ENCODE assay signal across 3 cellular contexts in genomic region chrX:133924548-133924947, GRCh38.
TF ChIP-seq lines count a peak whose summit lies in the region.

No MANE protein-coding gene starts in this region.

TF ChIP-seq in HepG2, 621 proteins besides CTCF, POLR2A, EP300 and RAD21:
- TF ChIP-seq NFE2L1 (CRISPR knock-in tag; IDR thresholded peaks at IDR 0.05; ENCODE audit: borderline replicate concordance) (no peak), E2F1 (CRISPR knock-in tag; IDR thresholded peaks at IDR 0.05) (no peak), MAFG (CRISPR knock-in tag; IDR thresholded peaks at IDR 0.05) (no peak), HOXD1 (CRISPR knock-in tag; IDR thresholded peaks at IDR 0.05) (no peak), ZNF746 (CRISPR knock-in tag; IDR thresholded peaks at IDR 0.05) (no peak), POLR2AphosphoS2 (IDR thresholded peaks at IDR 0.05; ENCODE audit: low read depth, low read length) (0 out of 2 replicates have a peak, but pooled peaks have one; percentile 14), RBM22 (optimal IDR thresholded peaks at IDR 0.05; ENCODE audit: low read length) (peak; percentile 96), CENPX (CRISPR knock-in tag; IDR thresholded peaks at IDR 0.05) (no peak), ZFP90 (CRISPR knock-in tag; IDR thresholded peaks at IDR 0.05; ENCODE audit: borderline replicate concordance) (no peak)

TF ChIP-seq in HEK293, 187 proteins besides CTCF, POLR2A, EP300 and RAD21:
- TF ChIP-seq TRIM28 (IDR thresholded peaks at IDR 0.05; ENCODE audit: borderline replicate concordance, low read length) (0 out of 2 replicates have a peak, but pooled peaks have one; percentile 14), ZNF621 (tag by site-specific recombination; IDR thresholded peaks at IDR 0.05) (no peak)

TF ChIP-seq in H1, 55 proteins besides CTCF, POLR2A, EP300 and RAD21:
- no peak for TF ChIP-seq RFX5 (IDR thresholded peaks at IDR 0.05; ENCODE audit: borderline replicate concordance, low read depth, low read length)
- TF ChIP-seq EZH2 (IDR thresholded peaks at IDR 0.05; ENCODE audit: low read depth, low read length, severe bottlenecking), result no peak
- TF ChIP-seq SP4 (IDR thresholded peaks at IDR 0.05; ENCODE audit: low read length), result no peak
- TF ChIP-seq E2F6 (IDR thresholded peaks at IDR 0.05), result no peak
- TF ChIP-seq SIRT6 (IDR thresholded peaks at IDR 0.05; ENCODE audit: low read length), result no peak
- TF ChIP-seq USF2 (IDR thresholded peaks at IDR 0.05; ENCODE audit: low read length), result no peak
- no peak for TF ChIP-seq SRF (IDR thresholded peaks at IDR 0.05; ENCODE audit: low read depth, low read length)
- TF ChIP-seq CBX5 (IDR thresholded peaks at IDR 0.05; ENCODE audit: low read depth, low read length), result no peak
- no peak for TF ChIP-seq ATF2 (IDR thresholded peaks at IDR 0.05; ENCODE audit: low read length)
- TF ChIP-seq MAX (IDR thresholded peaks at IDR 0.05), result no peak
- no peak for TF ChIP-seq TAF1 (IDR thresholded peaks at IDR 0.05; ENCODE audit: low read depth, low read length)
- no peak for TF ChIP-seq BACH1 (IDR thresholded peaks at IDR 0.05; ENCODE audit: low read length)
- no peak for TF ChIP-seq TEAD4 (IDR thresholded peaks at IDR 0.05; ENCODE audit: low read depth, low read length)
- no peak for TF ChIP-seq PHF8 (conservative IDR thresholded peaks at IDR 0.05; ENCODE audit: low read depth, low read length)
- TF ChIP-seq RNF2 (IDR thresholded peaks at IDR 0.05; ENCODE audit: borderline replicate concordance, low read depth, low read length, missing control alignments, poor library complexity, severe bottlenecking), result no peak
